Comparison of ENCODE assay signal across 9 cellular contexts in the genomic region with DNA sequence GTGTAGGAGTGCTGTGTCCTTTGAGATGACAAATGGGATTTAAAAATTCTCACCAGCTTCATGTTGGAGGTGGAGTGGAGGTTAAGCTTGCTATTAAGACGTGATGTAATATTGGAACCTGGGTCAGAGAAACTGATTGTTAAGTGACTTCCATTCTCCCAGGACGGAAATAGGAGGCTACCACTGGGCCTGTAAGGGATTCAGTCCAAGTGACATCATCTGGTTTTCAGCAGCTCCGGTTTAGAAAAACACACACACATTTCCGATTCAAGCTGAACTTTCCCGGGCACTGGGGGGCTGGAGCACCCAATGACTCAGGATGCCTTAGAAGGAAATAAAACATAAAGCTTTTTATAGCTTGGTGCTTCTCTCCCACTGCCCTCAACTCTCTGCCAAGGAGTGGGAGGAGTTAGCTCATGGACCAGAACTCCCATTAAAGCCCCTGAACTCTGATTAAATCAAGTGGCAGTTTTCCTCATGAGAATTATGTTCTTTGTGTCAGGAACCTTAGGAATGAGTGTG. TPM values are rescaled to one million over a fixed set of nuclear protein-coding genes. Genes with fewer than 3 reads are reported as not detected.
DNase-seq lines count a peak whose midpoint lies in the region; ATAC-seq, FAIRE-seq and TF ChIP-seq lines count a peak whose summit lies in the region.
"Had no signal": no experiment of that assay in that cellular context is flagged by ENCODE, and none has a peak within 500 bp of the region (broad histone marks: within the 10 kb centered on the region; RNA-seq: fewer than 3 reads in every experiment).

No MANE protein-coding gene starts in this region.

- CTCF ChIA-PET in AG04450 (lab: Charles Lee), result interaction anchor here (0.7 to 2.9 kb wide), 5 partner anchors 9 to 350 kb away, joined by 3 to 21 read pairs (median 12); no protein-coding TSS in a partner anchor

- H3K27ac ChIP-seq in AG04450 (ENCODE audit: low read depth, low read length) (peak overlapping the region; percentile 72), muscle layer of colon (ENCODE audit: low read depth, low read length) (peak overlapping the region; percentile 82)

- peaks cover 54% of the 10 kb centered on the region for H3K4me1 ChIP-seq in muscle layer of colon (ENCODE audit: insufficient read depth, low read length)

- TF ChIP-seq CTCF in AG04450 (IDR thresholded peaks at IDR 0.05; ENCODE audit: low read depth, low read length), result no peak

- peak; percentile 85 for FAIRE-seq in endometrium (lab: Jason Lieb, UNC)

- in situ Hi-C loops in KBM-7 (cut with MboI; ENCODE audit: low pct_unique_long_range_greater_than_20kb, low sequenced_read_pairs), result no loop called here

- H3K36me3 ChIP-seq in muscle layer of colon (ENCODE audit: insufficient read depth, low read length), result peaks cover 23% of the 10 kb centered on the region

- H3K4me3 ChIP-seq in AG04450 (ENCODE audit: low read depth, low read length) (no peak overlapping the region), muscle layer of colon (ENCODE audit: low read depth in 1 of 2, low read length in 2 of 2) (no peak overlapping the region)

- peak overlapping the region; percentile 31 for H3K9ac ChIP-seq in muscle layer of colon (ENCODE audit: low read length)

- no peak for ATAC-seq in HG03159 (IDR thresholded peaks at IDR 0.05; ENCODE audit: unreplicated experiment)

- no peaks in the 10 kb centered on the region for H3K27me3 ChIP-seq in AG04450 (ENCODE audit: control insufficient read depth, insufficient read depth, low read length)
- H3K27me3 ChIP-seq in muscle layer of colon (ENCODE audit: control insufficient read depth in 1 of 2, insufficient read depth in 2 of 2, low read length in 2 of 2), result no peaks in the 10 kb centered on the region

- peak; percentile 90 for DNase-seq in AG04450 (ENCODE audit: low read depth, low spot score)
- DNase-seq in LHCN-M2 (ENCODE audit: low read depth), result peak; percentile 94
- DNase-seq in DMS114 treated with DMSO at 0.1 percent for 48 hours (lab: John Stamatoyannopoulos, UW; ENCODE audit: unreplicated experiment), result no peak
- DNase-seq in KBM-7, result no peak
- DNase-seq in cerebellum (ENCODE audit: low spot score), result no peak
- DNase-seq: activated B cell treated with CpG ODN at 0.5 μM for 24 hours had no signal

- POLR2A ChIA-PET in AG04450 (lab: Yijun Ruan, JAX), result interaction anchor here (0.7 to 2.7 kb wide), 5 partner anchors 10 to 239 kb away, joined by 3 to 17 read pairs (median 5); a partner anchor contains a TSS

- H3K9me3 ChIP-seq in AG04450 (ENCODE audit: control insufficient read depth, insufficient read depth, low read length), result no peaks in the 10 kb centered on the region
- no peaks in the 10 kb centered on the region for H3K9me3 ChIP-seq in muscle layer of colon (ENCODE audit: low read length)

RNA-seq across cellular contexts. Expression of a gene that starts 12.4 kb away (rescaled TPM):
- polyA plus RNA-seq in AG04450 (2011; rRNA removed), result 378 and 549 TPM in 2 replicates
- 228 and 322 TPM in 2 replicates for polyA minus RNA-seq in AG04450 (2011; rRNA and poly(A)+ RNA removed)
- 290 and 350 TPM in 2 replicates for total RNA-seq in LHCN-M2 (2014; rRNA removed)
- polyA plus RNA-seq in LHCN-M2 (2012), result 240 TPM
- total RNA-seq in cerebellum, result 1,436 TPM

Comparison
In these comparisons a context has a peak if more than half of its experiments do, and no peak if none do; other contexts are left out.
1. DNase-seq: peak in AG04450 (single experiment) and LHCN-M2 (single experiment); none in DMS114 treated with DMSO at 0.1 percent for 48 hours (single experiment), KBM-7 (single experiment) and cerebellum (single experiment).